16 cellular contexts compared by ENCODE assay signal in genomic region chr4:88960576-88960975, GRCh38.
DNase-seq lines count a peak whose midpoint lies in the region; ATAC-seq and TF ChIP-seq lines count a peak whose summit lies in the region.
"Had no signal": no experiment of that assay in that cellular context is flagged by ENCODE, and none has a peak within 500 bp of the region (broad histone marks: within the 10 kb centered on the region; RNA-seq: fewer than 3 reads in every experiment).

No MANE protein-coding gene starts in this region.

- no peaks in the 10 kb centered on the region for H3K27me3 Mint-ChIP-seq in CD14-positive monocyte (ENCODE audit: low read depth in 3 of 3)
- no peaks in the 10 kb centered on the region for H3K27me3 Mint-ChIP-seq in H9 (ENCODE audit: low read depth)
- no peaks in the 10 kb centered on the region for H3K27me3 Mint-ChIP-seq in T-helper 17 cell
- H3K27me3 Mint-ChIP-seq in type B pancreatic cell, result no peaks in the 10 kb centered on the region
- H3K27me3 Mint-ChIP-seq: activated CD4-positive, alpha-beta memory T cell treated with anti-CD3 and anti-CD28 coated beads, Interleukin-2, amount 10 ng/mL, durations not matched to agents 7 days and 5 days had no signal

- no peak for DNase-seq in CD14-positive monocyte (ENCODE audit: low spot score)
- DNase-seq in H9, result no peak
- no peak for DNase-seq in T-helper 17 cell
- DNase-seq in type B pancreatic cell (ENCODE audit: extremely low spot score, unreplicated experiment), result no peak
- DNase-seq in AG20443 (ENCODE audit: low spot score), result no peak
- no peak for DNase-seq in cardiac septum (ENCODE audit: low spot score)
- DNase-seq in glomerular visceral epithelial cell (ENCODE audit: extremely low spot score), result no peak
- DNase-seq: activated CD4-positive, alpha-beta memory T cell treated with anti-CD3 and anti-CD28 coated beads, Interleukin-2, amount 10 ng/mL, durations not matched to agents 7 days and 5 days; midbrain; NCI-H187 treated with DMSO at 0.1 percent for 48 hours; NCI-H446; NK-92 treated with Interleukin-12 subunit alpha and Interleukin-12 subunit beta, amount 100 ng/mL, for 24 hours; SIG-M5; substantia nigra had no signal

- peaks cover 12% of the 10 kb centered on the region; the same call in 1 of the 2 replicates for H3K4me1 ChIP-seq in H9 (ENCODE audit: insufficient read depth, low read length)
- H3K4me1 ChIP-seq in iPS-20b (ENCODE audit: insufficient read depth, low read length), result peaks cover 27% of the 10 kb centered on the region

- intact Hi-C loops in CD14-positive monocyte (cut with micrococcal nuclease), result loop anchor here in 1 of 2 donors (10.0 kb wide), 1 partner anchor 136 kb away; no protein-coding TSS in a partner anchor
- intact Hi-C loops in cardiac septum (cut with DNase I), result no loop called here

- no peak overlapping the region for H3K9ac ChIP-seq in H9 (ENCODE audit: extremely low read depth, insufficient read length, low read length)
- H3K9ac ChIP-seq in iPS-20b (ENCODE audit: low read depth, low read length), result peak overlapping the region; percentile 11; the same call in 1 of the 2 replicates

- H4K91ac ChIP-seq in H9 (ENCODE audit: insufficient read length, low read depth, low read length), result no peak overlapping the region

- H2BK20ac ChIP-seq in H9 (ENCODE audit: low read depth, low read length, poor library complexity, severe bottlenecking), result no peak overlapping the region

- no peak overlapping the region for H3T11ph ChIP-seq in H9 (ENCODE audit: low read length)

- H2BK5ac ChIP-seq in H9 (ENCODE audit: insufficient read length, low read length), result no peak overlapping the region

- ATAC-seq in T-helper 17 cell, result no peak
- ATAC-seq: gastroesophageal sphincter had no signal

- no peak overlapping the region for H3K4me2 ChIP-seq in H9 (ENCODE audit: insufficient read depth, insufficient read length, low read length)

- no peak overlapping the region for H3K23ac ChIP-seq in H9 (ENCODE audit: insufficient read length, low read depth, low read length)

- H3K4me3 Mint-ChIP-seq in CD14-positive monocyte (peak overlapping the region in 1 of 2 donors; percentile 75), H9 (peak overlapping the region; percentile 0 to 43; a peak in 2 of 5 replicates), T-helper 17 cell (peak overlapping the region; percentile 4), type B pancreatic cell (no peak overlapping the region)
- H3K4me3 Mint-ChIP-seq: activated CD4-positive, alpha-beta memory T cell treated with anti-CD3 and anti-CD28 coated beads, Interleukin-2, amount 10 ng/mL, durations not matched to agents 7 days and 5 days had no signal

- no peak overlapping the region for H4K8ac ChIP-seq in H9 (replicated peaks; ENCODE audit: insufficient read length, low read depth, low read length)

- no peak overlapping the region for H3K56ac ChIP-seq in H9 (ENCODE audit: insufficient read length, low read depth, low read length)

- H3K9me3 Mint-ChIP-seq in CD14-positive monocyte, result peaks cover 0 to 4% (median 3%) of the 10 kb centered on the region in 7 donors
- peaks cover 8 to 20% of the 10 kb centered on the region in 2 experiments for H3K9me3 Mint-ChIP-seq in H9
- H3K9me3 Mint-ChIP-seq in type B pancreatic cell, result peaks cover 11% of the 10 kb centered on the region

- peaks cover 83% of the 10 kb centered on the region for H3K4me1 Mint-ChIP-seq in CD14-positive monocyte
- peaks cover 35 to 47% of the 10 kb centered on the region in 2 experiments for H3K4me1 Mint-ChIP-seq in H9
- H3K4me1 Mint-ChIP-seq in T-helper 17 cell, result peaks cover 6% of the 10 kb centered on the region
- H3K4me1 Mint-ChIP-seq in type B pancreatic cell (ENCODE audit: unreplicated experiment), result peaks cover 10% of the 10 kb centered on the region

- peak overlapping the region; percentile 7; the same call in 1 of the 2 replicates for H3K4me3 ChIP-seq in iPS-20b (ENCODE audit: low read length)
- H3K4me3 ChIP-seq: gastroesophageal sphincter had no signal

- H2AFZ ChIP-seq in H9 (ENCODE audit: low read length), result no peak overlapping the region

- H2BK15ac ChIP-seq in H9 (ENCODE audit: low read depth, low read length), result no peak overlapping the region

- H3K27me3 ChIP-seq in H9 (ENCODE audit: insufficient read depth, low read length) (no peaks in the 10 kb centered on the region), iPS-20b (ENCODE audit: insufficient read depth, low read length) (no peaks in the 10 kb centered on the region)
- H3K27me3 ChIP-seq: gastroesophageal sphincter had no signal

- H3K18ac ChIP-seq in H9 (ENCODE audit: insufficient read length, low read depth, low read length), result no peak overlapping the region

- H4K20me1 ChIP-seq in H9 (ENCODE audit: control insufficient read depth, insufficient read depth, insufficient read length), result no peaks in the 10 kb centered on the region

- H3K23me2 ChIP-seq in H9 (ENCODE audit: insufficient read length, low read depth, low read length, poor library complexity, severe bottlenecking), result no peaks in the 10 kb centered on the region

- H2AK5ac ChIP-seq in H9 (ENCODE audit: insufficient read length, low read length), result no peak overlapping the region

- H3K27ac ChIP-seq in H9 (ENCODE audit: insufficient read length, low read depth, low read length), result peak overlapping the region; percentile 90
- no peak overlapping the region for H3K27ac ChIP-seq in iPS-20b (ENCODE audit: low read length)
- H3K27ac ChIP-seq: gastroesophageal sphincter had no signal

- H3K36me3 Mint-ChIP-seq in CD14-positive monocyte (peaks cover 6 to 8% of the 10 kb centered on the region in 2 donors), H9 (ENCODE audit: insufficient read depth in 1 of 3, low read depth in 3 of 3) (peaks cover 19 to 28% (median 21%) of the 10 kb centered on the region in 3 experiments), T-helper 17 cell (ENCODE audit: low read depth) (no peaks in the 10 kb centered on the region), type B pancreatic cell (peaks cover 18% of the 10 kb centered on the region)

- H3K27ac Mint-ChIP-seq in CD14-positive monocyte, result peak overlapping the region; percentile 71 to 92 (median 83)
- peak overlapping the region; percentile 25 to 80 (median 68); a peak in 5 of 7 replicates for H3K27ac Mint-ChIP-seq in H9
- no peak overlapping the region for H3K27ac Mint-ChIP-seq in T-helper 17 cell
- H3K27ac Mint-ChIP-seq in type B pancreatic cell, result no peak overlapping the region
- H3K27ac Mint-ChIP-seq: activated CD4-positive, alpha-beta memory T cell treated with anti-CD3 and anti-CD28 coated beads, Interleukin-2, amount 10 ng/mL, durations not matched to agents 7 days and 5 days had no signal

- H3K9me3 ChIP-seq in H9 (ENCODE audit: control insufficient read depth, low read depth, low read length) (no peaks in the 10 kb centered on the region), T-helper 17 cell (ENCODE audit: control insufficient read depth, low read length, poor library complexity, severe bottlenecking) (no peaks in the 10 kb centered on the region), iPS-20b (ENCODE audit: insufficient read depth, low read depth, low read length) (peaks cover 10% of the 10 kb centered on the region; the same call in 1 of the 2 replicates)
- H3K9me3 ChIP-seq: gastroesophageal sphincter had no signal

- no peak overlapping the region for H2BK120ac ChIP-seq in H9 (ENCODE audit: low read depth, low read length, poor library complexity, severe bottlenecking)

- H3K79me2 ChIP-seq in H9 (ENCODE audit: insufficient read depth, low read length), result no peaks in the 10 kb centered on the region

- H3K36me3 ChIP-seq in iPS-20b (ENCODE audit: insufficient read depth, low read depth, low read length), result no peaks in the 10 kb centered on the region
- H3K36me3 ChIP-seq: gastroesophageal sphincter had no signal

- H3K14ac ChIP-seq in H9 (ENCODE audit: insufficient read depth, low read length), result no peak overlapping the region

- TF ChIP-seq CTCF in CD14-positive monocyte (IDR thresholded peaks at IDR 0.05) (no peak), H9 (conservative IDR thresholded peaks at IDR 0.05) (no peak), type B pancreatic cell (conservative IDR thresholded peaks at IDR 0.05) (no peak)

- no peak overlapping the region for H4K5ac ChIP-seq in H9 (ENCODE audit: insufficient read length, low read depth, low read length)

- H3K4ac ChIP-seq in H9 (ENCODE audit: low read depth, low read length), result no peak overlapping the region

- no peaks in the 10 kb centered on the region for H3K79me1 ChIP-seq in H9 (ENCODE audit: insufficient read depth, low read depth, low read length, poor library complexity, severe bottlenecking)

- no CpG with 5 or more reads among the region's 1 CpG for WGBS in H9 (ENCODE audit: extremely low coverage, insufficient read length, low lambda C conversion rate)

- no peak overlapping the region for H2BK12ac ChIP-seq in H9 (ENCODE audit: insufficient read length, low read depth, low read length)

Comparison
In these comparisons a context has a peak if more than half of its experiments do, and no peak if none do; other contexts are left out.
1. H3K27ac Mint-ChIP-seq: peak in CD14-positive monocyte (7 of 7) and H9 (3 of 3); none in T-helper 17 cell (single experiment) and type B pancreatic cell (single experiment).